Comparison of ENCODE assay signal across 23 cellular contexts in the genomic region with DNA sequence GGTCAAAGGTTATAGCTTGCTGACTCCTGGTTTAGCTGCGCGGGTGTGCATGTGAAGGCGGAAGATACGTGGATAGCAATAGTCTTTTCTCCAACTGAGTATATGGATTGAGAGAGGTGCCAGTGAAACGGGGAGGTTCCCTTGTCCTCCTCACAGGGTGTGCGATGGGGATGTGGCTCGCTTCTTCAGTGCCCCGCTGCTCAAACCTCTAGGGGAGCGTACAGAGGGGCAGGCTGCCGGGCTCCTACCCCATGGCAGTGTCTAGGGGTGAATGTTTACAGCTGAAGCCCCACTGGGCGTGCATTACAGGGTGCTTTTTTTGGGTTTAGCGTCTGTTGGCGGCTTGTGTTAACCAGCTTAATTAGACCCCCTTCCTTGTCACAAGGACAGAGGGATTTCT.
"Had no signal": no experiment of that assay in that cellular context is flagged by ENCODE, and none has a peak within 500 bp of the region (broad histone marks: within the 10 kb centered on the region; RNA-seq: fewer than 3 reads in every experiment).

No MANE protein-coding gene starts in this region.

- H3K4me3 Mint-ChIP-seq: dendritic cell treated with granulocyte-macrophage colony-stimulating factor and Interleukin-4, amounts not matched to agents 40 ng/mL and 50 ng/mL, for 4 days; effector memory CD8-positive, alpha-beta T cell; endodermal cell had no signal

- H3K27ac Mint-ChIP-seq: dendritic cell treated with granulocyte-macrophage colony-stimulating factor and Interleukin-4, amounts not matched to agents 40 ng/mL and 50 ng/mL, for 4 days; effector memory CD8-positive, alpha-beta T cell; endodermal cell had no signal

- H3K4me3 ChIP-seq: colonic mucosa, coronary artery, esophagus squamous epithelium, gastrocnemius medialis, gastroesophageal sphincter, heart left ventricle, heart right ventricle, hepatocyte had no signal

- H3K9me3 Mint-ChIP-seq: dendritic cell treated with granulocyte-macrophage colony-stimulating factor and Interleukin-4, amounts not matched to agents 40 ng/mL and 50 ng/mL, for 4 days had no signal

- H3K9me3 ChIP-seq: colonic mucosa, esophagus squamous epithelium, gastrocnemius medialis, gastroesophageal sphincter, heart left ventricle, heart right ventricle had no signal

- DNase-seq: colonic mucosa; cortex of kidney; dermis blood vessel endothelial cell; effector CD4-positive, alpha-beta T cell; effector CD8-positive, alpha-beta T cell; effector memory CD4-positive, alpha-beta T cell; effector memory CD8-positive, alpha-beta T cell; endodermal cell; erythroblast; esophagus squamous epithelium; foreskin fibroblast; foreskin keratinocyte; foreskin melanocyte; gastrocnemius medialis; glutamatergic neuron; head of caudate nucleus; heart right ventricle had no signal

- H3K27me3 ChIP-seq: colonic mucosa, esophagus squamous epithelium, foreskin keratinocyte, gastrocnemius medialis, heart left ventricle, heart right ventricle, hepatocyte had no signal

- H3K27me3 Mint-ChIP-seq: dendritic cell treated with granulocyte-macrophage colony-stimulating factor and Interleukin-4, amounts not matched to agents 40 ng/mL and 50 ng/mL, for 4 days had no signal

- H3K27ac ChIP-seq: colonic mucosa, coronary artery, epithelial cell of prostate, esophagus squamous epithelium, foreskin keratinocyte, gastrocnemius medialis, gastroesophageal sphincter, heart left ventricle, heart right ventricle, hepatocyte had no signal

- H3K4me1 ChIP-seq: colonic mucosa, esophagus squamous epithelium, foreskin keratinocyte, gastrocnemius medialis, gastroesophageal sphincter, heart left ventricle, heart right ventricle had no signal

- H3K36me3 ChIP-seq: colonic mucosa, esophagus squamous epithelium, gastrocnemius medialis, gastroesophageal sphincter, heart left ventricle, heart right ventricle had no signal
